In genomic region chr19:14089662-14090508, GRCh38 we compare ENCODE assay signal across 1 cellular context.
TF ChIP-seq lines count a peak whose summit lies in the region.

No MANE protein-coding gene starts in this region.

TF ChIP-seq in GM12878, 131 proteins besides CTCF, POLR2A, EP300 and RAD21:
- TF ChIP-seq IKZF1 (conservative IDR thresholded peaks at IDR 0.05), result peak; percentile 78
- no peak for TF ChIP-seq CHD4 (IDR thresholded peaks at IDR 0.05)
- no peak for TF ChIP-seq FOXK2 (IDR thresholded peaks at IDR 0.05)
- peak; percentile 31; the same call in 1 of the 2 replicates for TF ChIP-seq NKRF (conservative IDR thresholded peaks at IDR 0.05)
- peak; percentile 43; the same call in 1 of the 2 replicates for TF ChIP-seq LARP7 (IDR thresholded peaks at IDR 0.05)
- 0 out of 2 replicates have a peak, but pooled peaks have one; percentile 29 for TF ChIP-seq BACH1 (IDR thresholded peaks at IDR 0.05; ENCODE audit: borderline replicate concordance)
- TF ChIP-seq SMAD5 (IDR thresholded peaks at IDR 0.05; ENCODE audit: low read depth), result no peak
- TF ChIP-seq ZSCAN29 (IDR thresholded peaks at IDR 0.05), result 0 out of 2 replicates have a peak, but pooled peaks have one; percentile 37
- TF ChIP-seq KDM1A (IDR thresholded peaks at IDR 0.05; ENCODE audit: borderline replicate concordance), result no peak
- peak; percentile 35; the same call in 1 of the 2 replicates for TF ChIP-seq RB1 (IDR thresholded peaks at IDR 0.05; ENCODE audit: borderline replicate concordance)
- TF ChIP-seq GATAD2B (conservative IDR thresholded peaks at IDR 0.05; ENCODE audit: low read depth), result peak; percentile 53
- TF ChIP-seq MEF2A (IDR thresholded peaks at IDR 0.05; ENCODE audit: insufficient read depth, low read depth, low read length), result no peak
- peak; percentile 47; the same call in 1 of the 2 replicates for TF ChIP-seq ZNF217 (IDR thresholded peaks at IDR 0.05)
- TF ChIP-seq SMARCA5 (IDR thresholded peaks at IDR 0.05), result 0 out of 2 replicates have a peak, but pooled peaks have one; percentile 16
- TF ChIP-seq EGR1 (IDR thresholded peaks at IDR 0.05; ENCODE audit: borderline replicate concordance in 1 of 2, low read depth in 2 of 2, low read length in 2 of 2), result 0 out of 3 replicates have a peak, but pooled peaks of 1 of the 2 experiments have one; percentile 37
- TF ChIP-seq NR2C2 (IDR thresholded peaks at IDR 0.05; ENCODE audit: borderline replicate concordance, control insufficient read depth, insufficient read length, low read depth), result no peak
- peak; percentile 10; the same call in 1 of the 2 replicates for TF ChIP-seq YY1 (IDR thresholded peaks at IDR 0.05; ENCODE audit: low read depth, low read length)
- no peak for TF ChIP-seq CREM (IDR thresholded peaks at IDR 0.05; ENCODE audit: low read depth)
- peak; percentile 45 for TF ChIP-seq DPF2 (IDR thresholded peaks at IDR 0.05)
- TF ChIP-seq TARDBP (IDR thresholded peaks at IDR 0.05; ENCODE audit: borderline replicate concordance), result no peak
- TF ChIP-seq ASH2L (IDR thresholded peaks at IDR 0.05; ENCODE audit: borderline replicate concordance, low read depth), result no peak
- peak; percentile 14 to 88; a peak in 3 of 4 replicates for TF ChIP-seq BHLHE40 (IDR thresholded peaks at IDR 0.05; ENCODE audit: borderline replicate concordance in 1 of 2, low read depth in 2 of 2, low read length in 1 of 2)
- TF ChIP-seq FOXM1 (IDR thresholded peaks at IDR 0.05; ENCODE audit: low read depth, low read length), result no peak
